ENCODE assay signal across 19 cellular contexts in genomic region chr1:203146537-203146936, GRCh38. TPM values are rescaled to one million over a fixed set of nuclear protein-coding genes. Genes with fewer than 3 reads are reported as not detected.
"Had no signal": no experiment of that assay in that cellular context is flagged by ENCODE, and none has a peak within 500 bp of the region (broad histone marks: within the 10 kb centered on the region; RNA-seq: fewer than 3 reads in every experiment).

No MANE protein-coding gene starts in this region.

- H3K36me3 ChIP-seq: spleen, tibial artery, uterus had no signal

- H3K27ac Mint-ChIP-seq: activated CD4-positive, alpha-beta T cell treated with anti-CD3 and anti-CD28 coated beads, Interleukin-2, amount 10 ng/mL, durations not matched to agents 7 days and 5 days; activated naive CD4-positive, alpha-beta T cell treated with anti-CD3 and anti-CD28 coated beads, Interleukin-2, amount 50 U/mL, for 72 hours; activated T-cell treated with anti-CD3 and anti-CD28 coated beads, Interleukin-2, amount 50 U/mL, for 72 hours; dendritic cell treated with granulocyte-macrophage colony-stimulating factor and Interleukin-4, amounts not matched to agents 40 ng/mL and 50 ng/mL, for 4 days; nephron progenitor cell; stimulated activated naive CD8-positive, alpha-beta T cell treated with anti-CD3 and anti-CD28 coated beads, Interleukin-15, amount 100 ng/mL, for 72 hours had no signal

- H3K4me1 Mint-ChIP-seq: activated CD4-positive, alpha-beta T cell treated with anti-CD3 and anti-CD28 coated beads, Interleukin-2, amount 10 ng/mL, durations not matched to agents 7 days and 5 days; central memory CD8-positive, alpha-beta T cell; stimulated activated naive CD8-positive, alpha-beta T cell treated with anti-CD3 and anti-CD28 coated beads, Interleukin-15, amount 100 ng/mL, for 72 hours had no signal

- H3K27me3 ChIP-seq: uterus had no signal

- H3K9me3 Mint-ChIP-seq: activated CD4-positive, alpha-beta T cell treated with anti-CD3 and anti-CD28 coated beads, Interleukin-2, amount 10 ng/mL, durations not matched to agents 7 days and 5 days; activated naive CD4-positive, alpha-beta T cell treated with anti-CD3 and anti-CD28 coated beads, Interleukin-2, amount 50 U/mL, for 72 hours; activated T-cell treated with anti-CD3 and anti-CD28 coated beads, Interleukin-2, amount 50 U/mL, for 72 hours; central memory CD8-positive, alpha-beta T cell; dendritic cell treated with granulocyte-macrophage colony-stimulating factor and Interleukin-4, amounts not matched to agents 40 ng/mL and 50 ng/mL, for 4 days; stimulated activated naive CD8-positive, alpha-beta T cell treated with anti-CD3 and anti-CD28 coated beads, Interleukin-15, amount 100 ng/mL, for 72 hours had no signal

- H3K4me3 ChIP-seq: spleen, tibial artery, uterus had no signal

- ATAC-seq: activated naive CD4-positive, alpha-beta T cell treated with anti-CD3 and anti-CD28 coated beads, Interleukin-2, amount 50 U/mL, for 72 hours; activated T-cell treated with anti-CD3 and anti-CD28 coated beads, Interleukin-2, amount 50 U/mL, for 72 hours; sciatic nerve; stimulated activated naive CD8-positive, alpha-beta T cell treated with anti-CD3 and anti-CD28 coated beads, Interleukin-15, amount 100 ng/mL, for 72 hours had no signal

- FAIRE-seq: frontal cortex had no signal

- H3K27me3 Mint-ChIP-seq: activated CD4-positive, alpha-beta T cell treated with anti-CD3 and anti-CD28 coated beads, Interleukin-2, amount 10 ng/mL, durations not matched to agents 7 days and 5 days; stimulated activated naive CD8-positive, alpha-beta T cell treated with anti-CD3 and anti-CD28 coated beads, Interleukin-15, amount 100 ng/mL, for 72 hours had no signal

- H3K9me3 ChIP-seq: tibial artery, uterus had no signal

- H3K27ac ChIP-seq: spleen, tibial artery, uterus had no signal

- H3K4me3 Mint-ChIP-seq: activated CD4-positive, alpha-beta T cell treated with anti-CD3 and anti-CD28 coated beads, Interleukin-2, amount 10 ng/mL, durations not matched to agents 7 days and 5 days; activated T-cell treated with anti-CD3 and anti-CD28 coated beads, Interleukin-2, amount 50 U/mL, for 72 hours; central memory CD8-positive, alpha-beta T cell; dendritic cell treated with granulocyte-macrophage colony-stimulating factor and Interleukin-4, amounts not matched to agents 40 ng/mL and 50 ng/mL, for 4 days; endodermal cell; nephron progenitor cell; stimulated activated naive CD8-positive, alpha-beta T cell treated with anti-CD3 and anti-CD28 coated beads, Interleukin-15, amount 100 ng/mL, for 72 hours had no signal

- H3K4me1 ChIP-seq: uterus had no signal

- DNase-seq: activated CD4-positive, alpha-beta T cell treated with anti-CD3 and anti-CD28 coated beads, Interleukin-2, amount 10 ng/mL, durations not matched to agents 7 days and 5 days; activated CD8-positive, alpha-beta memory T cell treated with anti-CD3 and anti-CD28 coated beads, Interleukin-2, amount 50 U/mL, for 48 hours; activated gamma-delta T cell; activated T-cell treated with anti-CD3 and anti-CD28 coated beads, Interleukin-2, amount 50 U/mL, for 72 hours; endodermal cell; nephron progenitor cell; spleen; stimulated activated naive CD8-positive, alpha-beta T cell treated with anti-CD3 and anti-CD28 coated beads, Interleukin-15, amount 100 ng/mL, for 72 hours; tibial artery; uterus had no signal

- H3K36me3 Mint-ChIP-seq: activated naive CD4-positive, alpha-beta T cell treated with anti-CD3 and anti-CD28 coated beads, Interleukin-2, amount 50 U/mL, for 72 hours had no signal

RNA-seq across cellular contexts. Expression of gene ADORA1, which starts 19.0 kb away (rescaled TPM):
- total RNA-seq: activated CD4-positive, alpha-beta T cell treated with anti-CD3 and anti-CD28 coated beads, Interleukin-2, amount 10 ng/mL, durations not matched to agents 7 days and 5 days; activated naive CD4-positive, alpha-beta T cell treated with anti-CD3 and anti-CD28 coated beads, Interleukin-2, amount 50 U/mL, for 72 hours; activated T-cell treated with anti-CD3 and anti-CD28 coated beads, Interleukin-2, amount 50 U/mL, for 72 hours; T-helper 2 cell treated with Interferon-gamma antibody and Interleukin-4, amounts not matched to agents 100 ng/mL and 5 ng/mL, for 36 hours had no signal

RNA-seq across cellular contexts. Expression of gene MYBPH, which starts 29.1 kb away (rescaled TPM):
- total RNA-seq: activated CD4-positive, alpha-beta T cell treated with anti-CD3 and anti-CD28 coated beads, Interleukin-2, amount 10 ng/mL, durations not matched to agents 7 days and 5 days; activated naive CD4-positive, alpha-beta T cell treated with anti-CD3 and anti-CD28 coated beads, Interleukin-2, amount 50 U/mL, for 72 hours; activated T-cell treated with anti-CD3 and anti-CD28 coated beads, Interleukin-2, amount 50 U/mL, for 72 hours; endodermal cell; epithelial cell of proximal tubule; frontal cortex; lower leg skin; osteocyte; sciatic nerve; T-helper 2 cell treated with Interferon-gamma antibody and Interleukin-4, amounts not matched to agents 100 ng/mL and 5 ng/mL, for 36 hours had no signal

RNA-seq across cellular contexts. Expression of gene CHI3L1, which starts 40.0 kb away (rescaled TPM):
- total RNA-seq: activated CD4-positive, alpha-beta T cell treated with anti-CD3 and anti-CD28 coated beads, Interleukin-2, amount 10 ng/mL, durations not matched to agents 7 days and 5 days; activated T-cell treated with anti-CD3 and anti-CD28 coated beads, Interleukin-2, amount 50 U/mL, for 72 hours; frontal cortex; osteocyte; T-helper 2 cell treated with Interferon-gamma antibody and Interleukin-4, amounts not matched to agents 100 ng/mL and 5 ng/mL, for 36 hours had no signal
